Comparison of ENCODE assay signal across 26 cellular contexts in the genomic region with DNA sequence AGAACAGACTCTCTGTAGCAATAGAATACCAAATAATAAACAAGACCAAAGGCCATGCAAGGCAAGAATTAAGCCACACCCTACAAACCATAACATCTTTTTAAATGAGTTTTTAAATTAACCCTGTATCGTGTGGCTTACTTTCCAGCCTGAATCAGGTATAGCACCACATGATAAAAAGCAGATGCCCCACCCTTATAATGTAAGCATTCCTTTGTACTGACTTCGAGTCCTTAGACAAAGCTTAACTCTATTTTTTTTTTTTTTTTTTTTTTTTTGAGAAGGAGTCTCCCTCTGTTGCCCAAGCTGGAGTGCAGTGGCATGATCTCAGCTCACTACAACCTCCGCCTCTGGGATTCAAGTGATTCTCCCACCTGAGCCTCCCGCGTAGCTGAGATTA. TPM values are rescaled to one million over a fixed set of nuclear protein-coding genes. Genes with fewer than 3 reads are reported as not detected.
A peak's percentile ranks its signal among the peaks of the same experiment; 100 is the strongest.
DNase-seq lines count a peak whose midpoint lies in the region; ATAC-seq, FAIRE-seq and TF ChIP-seq lines count a peak whose summit lies in the region.
"Had no signal": no experiment of that assay in that cellular context is flagged by ENCODE, and none has a peak within 500 bp of the region (broad histone marks: within the 10 kb centered on the region; RNA-seq: fewer than 3 reads in every experiment).

No MANE protein-coding gene starts in this region.

- no peak for ATAC-seq in DND-41 (ENCODE audit: insufficient read depth, low read depth)
- no peak for ATAC-seq in HG03025 (IDR thresholded peaks at IDR 0.05; ENCODE audit: low FRiP score, unreplicated experiment)
- no peak for ATAC-seq in GM23338
- ATAC-seq in left colon = no peak

- peaks cover 8% of the 10 kb centered on the region for H3K27me3 Mint-ChIP-seq in GM23338 (ENCODE audit: insufficient read depth, low read depth, poor library complexity)

- no peak for DNase-seq in DND-41
- peak; percentile 57 for DNase-seq in LoVo (ENCODE audit: low spot score)
- DNase-seq in bronchial epithelial cell (ENCODE audit: low read depth) = peak; percentile 74
- peak; percentile 42 for DNase-seq in keratinocyte (ENCODE audit: low read depth, low spot score)
- DNase-seq in DMS114 treated with DMSO at 0.1 percent for 48 hours (lab: John Stamatoyannopoulos, UW; ENCODE audit: unreplicated experiment) = no peak
- no peak for DNase-seq in GM23338 (ENCODE audit: low spot score)
- no peak for DNase-seq in left colon
- DNase-seq: CD4-positive, CD25-positive, alpha-beta regulatory T cell; DMS53; HCEC 1CT; KBM-7; MG63; NCI-H1694; NCI-H2029 treated with DMSO at 0.1 percent for 48 hours; NCI-H446 treated with DMSO at 0.1 percent for 48 hours; NCI-H526; NCI-H82; NK-92 treated with Interleukin-12 subunit alpha and Interleukin-12 subunit beta, amount 100 ng/mL, for 24 hours; SHP77 had no signal

- H3K9me3 ChIP-seq in DND-41 (ENCODE audit: insufficient read depth, low read length, severe bottlenecking) = no peaks in the 10 kb centered on the region
- H3K9me3 ChIP-seq in keratinocyte (ENCODE audit: control insufficient read depth, low read depth, low read length) = no peaks in the 10 kb centered on the region
- H3K9me3 ChIP-seq: BLaER1, MG63 had no signal

- H3K4me1 ChIP-seq in DND-41 (ENCODE audit: insufficient read depth, low read length) (peaks cover 24% of the 10 kb centered on the region), keratinocyte (ENCODE audit: control insufficient read depth, extremely low read depth, insufficient read depth, low read length) (peaks cover 9% of the 10 kb centered on the region), GM23338 (ENCODE audit: insufficient read depth) (0 out of 2 replicates have a peak, but pooled peaks cover 3% of the 10 kb centered on the region)

- H3K4me1 Mint-ChIP-seq in GM23338 = peaks cover 10% of the 10 kb centered on the region; the same call in 2 of the 3 replicates

- no peaks in the 10 kb centered on the region for H3K27me3 ChIP-seq in DND-41 (ENCODE audit: insufficient read depth, low read length, poor library complexity)
- no peaks in the 10 kb centered on the region for H3K27me3 ChIP-seq in bronchial epithelial cell (ENCODE audit: control insufficient read depth, insufficient read depth, low read length)
- no peaks in the 10 kb centered on the region for H3K27me3 ChIP-seq in keratinocyte (ENCODE audit: control insufficient read depth, extremely low read depth, insufficient read depth, low read length)
- no peaks in the 10 kb centered on the region for H3K27me3 ChIP-seq in GM23338 (ENCODE audit: insufficient read depth)
- H3K27me3 ChIP-seq: BLaER1, MG63 had no signal

- H3K4me3 Mint-ChIP-seq in GM23338 = no peak overlapping the region

- no peaks in the 10 kb centered on the region for H3K36me3 Mint-ChIP-seq in GM23338 (ENCODE audit: low read depth)

- H3K4me3 ChIP-seq in DND-41 (ENCODE audit: low read depth in 1 of 2, low read length in 2 of 2) = no peak overlapping the region
- no peak overlapping the region for H3K4me3 ChIP-seq in bronchial epithelial cell (ENCODE audit: low read depth, low read length)
- no peak overlapping the region for H3K4me3 ChIP-seq in keratinocyte (ENCODE audit: control insufficient read depth in 2 of 3, extremely low read depth in 1 of 3, insufficient read depth in 2 of 3, low read depth in 1 of 3, low read length in 3 of 3)
- no peak overlapping the region for H3K4me3 ChIP-seq in GM23338
- H3K4me3 ChIP-seq: BLaER1, MG63, PC-9 had no signal

- dilution Hi-C loops in keratinocyte (cut with MboI; ENCODE audit: extremely low pct_ligation_motif_present, low sequenced_read_pairs) = no loop called here

- FAIRE-seq in bronchial epithelial cell (lab: Jason Lieb, UNC) = no peak
- FAIRE-seq in keratinocyte (lab: Jason Lieb, UNC) = no peak
- FAIRE-seq: A204.1, D721Med, G401.6, H1 had no signal

- H4K20me1 ChIP-seq in DND-41 (ENCODE audit: insufficient read depth, low read length) = no peaks in the 10 kb centered on the region
- no peaks in the 10 kb centered on the region for H4K20me1 ChIP-seq in keratinocyte (ENCODE audit: control insufficient read depth, extremely low read depth, insufficient read depth, low read length)
- no peaks in the 10 kb centered on the region for H4K20me1 ChIP-seq in GM23338 (replicated peaks; ENCODE audit: insufficient read depth)
- H4K20me1 ChIP-seq: BLaER1 had no signal

- H3K4me2 ChIP-seq in DND-41 (ENCODE audit: insufficient read depth, low read length) (no peak overlapping the region), keratinocyte (ENCODE audit: control insufficient read depth, extremely low read depth, insufficient read depth, low read depth, low read length) (no peak overlapping the region), GM23338 (no peak overlapping the region)
- H3K4me2 ChIP-seq: BLaER1, PC-9 had no signal

- H3K36me3 ChIP-seq in DND-41 (ENCODE audit: insufficient read depth, low read length) = no peaks in the 10 kb centered on the region
- no peaks in the 10 kb centered on the region for H3K36me3 ChIP-seq in bronchial epithelial cell (ENCODE audit: control insufficient read depth, insufficient read depth, low read length)
- no peaks in the 10 kb centered on the region for H3K36me3 ChIP-seq in keratinocyte (ENCODE audit: control insufficient read depth in 2 of 2, extremely low read depth in 1 of 2, insufficient read depth in 2 of 2, low read length in 2 of 2)
- H3K36me3 ChIP-seq in GM23338 (ENCODE audit: insufficient read depth) = no peaks in the 10 kb centered on the region
- H3K36me3 ChIP-seq: BLaER1, MG63 had no signal

- no peaks in the 10 kb centered on the region; the same call in 1 of the 3 replicates for H3K9me3 Mint-ChIP-seq in GM23338
- H3K9me3 Mint-ChIP-seq: CD4-positive, CD25-positive, alpha-beta regulatory T cell had no signal

- H3K9ac ChIP-seq in DND-41 (ENCODE audit: low read depth, low read length) = no peak overlapping the region
- H3K9ac ChIP-seq in keratinocyte (ENCODE audit: control insufficient read depth, extremely low read depth, insufficient read depth, low read length) = no peak overlapping the region
- H3K9ac ChIP-seq: BLaER1 had no signal

- no peak overlapping the region for H3K27ac Mint-ChIP-seq in GM23338
- H3K27ac Mint-ChIP-seq: CD4-positive, CD25-positive, alpha-beta regulatory T cell had no signal

- H3K79me2 ChIP-seq in DND-41 (ENCODE audit: insufficient read depth, low read length) = peaks cover 22% of the 10 kb centered on the region
- H3K79me2 ChIP-seq in keratinocyte (ENCODE audit: control insufficient read depth, insufficient read depth, low read length) = no peaks in the 10 kb centered on the region
- no peaks in the 10 kb centered on the region for H3K79me2 ChIP-seq in GM23338 (replicated peaks; ENCODE audit: insufficient read depth)

- no peaks in the 10 kb centered on the region for H3K9me2 ChIP-seq in GM23338 (ENCODE audit: insufficient read depth)

- no peaks in the 10 kb centered on the region for H3K9me1 ChIP-seq in keratinocyte (ENCODE audit: control insufficient read depth, extremely low read depth, insufficient read depth, low read length)

- peaks cover 7% of the 10 kb centered on the region for H3F3A ChIP-seq in GM23338 (replicated peaks; ENCODE audit: low read depth)

- intact Hi-C loops in left colon (cut with DNase I, micrococcal nuclease) = no loop called here

- H2AFZ ChIP-seq in DND-41 (ENCODE audit: low read depth, low read length) (peak overlapping the region; percentile 61), keratinocyte (ENCODE audit: control insufficient read depth, low read length) (peak overlapping the region; percentile 2), GM23338 (no peak overlapping the region; the same call in 1 of the 2 replicates)
- H2AFZ ChIP-seq: PC-9 had no signal

- TF ChIP-seq CTCF in DND-41 (IDR thresholded peaks at IDR 0.05; ENCODE audit: borderline replicate concordance, extremely low read depth, low read length, poor library complexity, severe bottlenecking) = no peak
- TF ChIP-seq CTCF in bronchial epithelial cell (IDR thresholded peaks at IDR 0.05; ENCODE audit: insufficient read depth, low read length, severe bottlenecking) = no peak
- no peak for TF ChIP-seq CTCF in keratinocyte (optimal IDR thresholded peaks at IDR 0.05 in 1 of 3, IDR thresholded peaks at IDR 0.05 in 1 of 3, conservative IDR thresholded peaks at IDR 0.05 in 1 of 3; ENCODE audit: extremely low read depth in 1 of 3, insufficient read depth in 2 of 3, low read length in 3 of 3)
- TF ChIP-seq CTCF in GM23338 (conservative IDR thresholded peaks at IDR 0.05; ENCODE audit: low read depth in 2 of 2) = no peak

- H3K27ac ChIP-seq in DND-41 (ENCODE audit: low read length) (no peak overlapping the region), keratinocyte (ENCODE audit: control insufficient read depth, insufficient read depth, low read length) (peak overlapping the region; percentile 42), GM23338 (ENCODE audit: low read depth) (no peak overlapping the region)
- H3K27ac ChIP-seq: BLaER1, PC-9 had no signal

RNA-seq across cellular contexts. Expression of a gene that starts 1.7 kb away (rescaled TPM):
- total RNA-seq in bronchial epithelial cell (14.5 and 17.9 TPM in 2 replicates), left colon (10 to 100 TPM in 1 of 2 donors, 1 to 10 TPM in 1; 7.8 to 13.9 TPM)
- polyA plus RNA-seq in keratinocyte (9.3 to 10.3 TPM (median 9.3 TPM) in 3 replicates), GM23338 (2016; fragmentation: Nextera tagmentation; extraction: Ambion mirVana) (3.4 and 4.3 TPM in 2 replicates)
- 5.0 TPM for polyA plus RNA-seq in keratinocyte (2011; ENCODE audit: low read depth)
- polyA plus RNA-seq in keratinocyte (2011; cell fraction: cytosol; rRNA removed) = 7.0 and 9.4 TPM in 2 replicates
- polyA plus RNA-seq in keratinocyte (2011; cell fraction: nucleus; rRNA removed) = 10.9 and 11.0 TPM in 2 replicates
- polyA plus RNA-seq in keratinocyte (2012; ENCODE audit: low replicate concordance) = 8.9 and 9.8 TPM in 2 replicates
- polyA minus RNA-seq in keratinocyte = 17.1 to 43.4 TPM (median 36.4 TPM) in 3 replicates
- 11.7 TPM for polyA minus RNA-seq in keratinocyte (2011; cell fraction: cytosol; rRNA and poly(A)+ RNA removed)
- 10.3 and 11.9 TPM in 2 replicates for polyA minus RNA-seq in keratinocyte (2011; cell fraction: nucleus; rRNA and poly(A)+ RNA removed)
- 6.9 and 12.7 TPM in 2 replicates for total RNA-seq in GM23338 (2014; rRNA removed; shearing (Covaris generic))

RNA-seq across cellular contexts. Expression of a gene that starts 55.9 kb away (rescaled TPM):
- total RNA-seq in bronchial epithelial cell (58.7 and 81.8 TPM in 2 replicates), left colon (10 to 100 TPM; 82.2 to 84.0 TPM)
- polyA plus RNA-seq in keratinocyte (30.0 to 79.3 TPM (median 76.3 TPM) in 3 replicates), GM23338 (2016; fragmentation: Nextera tagmentation; extraction: Ambion mirVana) (101 and 130 TPM in 2 replicates)
- 19.8 TPM for polyA plus RNA-seq in keratinocyte (2011; ENCODE audit: low read depth)
- 13.5 and 33.1 TPM in 2 replicates for polyA plus RNA-seq in keratinocyte (2011; cell fraction: cytosol; rRNA removed)
- polyA plus RNA-seq in keratinocyte (2011; cell fraction: nucleus; rRNA removed) = 127 and 154 TPM in 2 replicates
- 26.3 and 29.9 TPM in 2 replicates for polyA plus RNA-seq in keratinocyte (2012; ENCODE audit: low replicate concordance)
- 68.5 to 100 TPM (median 68.8 TPM) in 3 replicates for polyA minus RNA-seq in keratinocyte
- 33.8 TPM for polyA minus RNA-seq in keratinocyte (2011; cell fraction: cytosol; rRNA and poly(A)+ RNA removed)
- 56.1 and 100 TPM in 2 replicates for polyA minus RNA-seq in keratinocyte (2011; cell fraction: nucleus; rRNA and poly(A)+ RNA removed)
- total RNA-seq in GM23338 (2014; rRNA removed; shearing (Covaris generic)) = 126 and 179 TPM in 2 replicates

Comparison
In these comparisons a context has a peak if more than half of its experiments do, and no peak if none do; other contexts are left out.
1. DNase-seq: peak in LoVo (single experiment), bronchial epithelial cell (single experiment) and keratinocyte (single experiment); none in DND-41 (single experiment), DMS114 treated with DMSO at 0.1 percent for 48 hours (single experiment), GM23338 (single experiment) and left colon (0 of 2).